Comparison of ENCODE assay signal across 15 cellular contexts in genomic region chr15:66835558-66835878, GRCh38.
A peak's percentile ranks its signal among the peaks of the same experiment; 100 is the strongest.
DNase-seq lines count a peak whose midpoint lies in the region; ATAC-seq and TF ChIP-seq lines count a peak whose summit lies in the region.
"Had no signal": no experiment of that assay in that cellular context is flagged by ENCODE, and none has a peak within 500 bp of the region (broad histone marks: within the 10 kb centered on the region; RNA-seq: fewer than 3 reads in every experiment).

No MANE protein-coding gene starts in this region.

- H2BK15ac ChIP-seq in mesenchymal stem cell (ENCODE audit: low read depth, poor library complexity, severe bottlenecking), result no peak overlapping the region

- H3K23ac ChIP-seq in mesenchymal stem cell (ENCODE audit: low read length in 2 of 2), result no peak overlapping the region

- H3K9me3 ChIP-seq in A673 (ENCODE audit: low read depth, low read length, poor library complexity, severe bottlenecking), result no peaks in the 10 kb centered on the region
- peaks cover 8% of the 10 kb centered on the region for H3K9me3 ChIP-seq in mesenchymal stem cell (ENCODE audit: control insufficient read depth, low read length)
- H3K9me3 ChIP-seq: A549, neutrophil had no signal

- peak overlapping the region in 1 of 2 experiments; percentile 14 for H3K18ac ChIP-seq in mesenchymal stem cell (ENCODE audit: low read depth in 1 of 2, low read length in 2 of 2)

- peak overlapping the region; percentile 56 to 89 for H2BK12ac ChIP-seq in mesenchymal stem cell (ENCODE audit: low read length in 2 of 2)

- H3K4me3 ChIP-seq in A673 (ENCODE audit: low read depth, low read length, poor library complexity, severe bottlenecking), result no peak overlapping the region
- peak overlapping the region in 1 of 2 experiments; percentile 2 for H3K4me3 ChIP-seq in mesenchymal stem cell (ENCODE audit: insufficient read depth in 1 of 2, low read depth in 1 of 2, low read length in 2 of 2)
- H3K4me3 ChIP-seq: A549 had no signal

- no peak for DNase-seq in A673 (ENCODE audit: low spot score)
- peak; percentile 14 for DNase-seq in NAMALWA (ENCODE audit: low spot score)
- peak; percentile 78 for DNase-seq in fibroblast of gingiva (ENCODE audit: low read depth)
- peak; percentile 60 for DNase-seq in mesenchymal stem cell
- DNase-seq: activated T-cell treated with anti-CD3 and anti-CD28 coated beads, Interleukin-2, amount 50 U/mL, for 1 hour; immature natural killer cell; NCI-H187 treated with DMSO at 0.1 percent for 48 hours; stimulated activated CD4-positive, alpha-beta T cell treated with anti-CD3 and anti-CD28 coated beads, Interleukin-2, amount 100 ng/mL, for 24 hours had no signal

- H3K4me1 ChIP-seq in A673 (ENCODE audit: insufficient read depth, low read length, poor library complexity, severe bottlenecking), result peaks cover 22% of the 10 kb centered on the region
- H3K4me1 ChIP-seq in mesenchymal stem cell (ENCODE audit: control insufficient read depth, insufficient read depth, low read depth, low read length), result peaks cover 10% of the 10 kb centered on the region

- no peak overlapping the region for H3K4ac ChIP-seq in mesenchymal stem cell (ENCODE audit: low read depth in 1 of 2, low read length in 2 of 2)

- H2AFZ ChIP-seq in mesenchymal stem cell (ENCODE audit: low read depth, low read length), result no peak overlapping the region

- TF ChIP-seq CTCF in A673 (conservative IDR thresholded peaks at IDR 0.05; ENCODE audit: low read depth, low read length), result no peak

- no peak overlapping the region for H3K14ac ChIP-seq in mesenchymal stem cell (ENCODE audit: low read length in 2 of 2)

- H4K91ac ChIP-seq in mesenchymal stem cell (ENCODE audit: low read length), result no peak overlapping the region

- intact Hi-C loops in A673 (cut with micrococcal nuclease; ENCODE audit: unreplicated experiment), result no loop called here

- 67% methylated on average over 1 of the region's 1 CpG for WGBS in mesenchymal stem cell

- BruUV-seq in A673 (replicated peaks; lab: Mats Ljungman, UMichigan), result no TSS peak

- H3K36me3 ChIP-seq in A673 (ENCODE audit: insufficient read depth, low read length, poor library complexity, severe bottlenecking), result no peaks in the 10 kb centered on the region
- H3K36me3 ChIP-seq in mesenchymal stem cell (ENCODE audit: control insufficient read depth in 1 of 2, insufficient read depth in 2 of 2, low read depth in 1 of 2, low read length in 2 of 2), result no peaks in the 10 kb centered on the region
- H3K36me3 ChIP-seq: neutrophil had no signal

- H2BK5ac ChIP-seq in mesenchymal stem cell (ENCODE audit: low read depth, low read length, poor library complexity, severe bottlenecking), result no peak overlapping the region

- no peak overlapping the region for H4K8ac ChIP-seq in mesenchymal stem cell (ENCODE audit: low read length)

- no peak overlapping the region for H2AK5ac ChIP-seq in mesenchymal stem cell (ENCODE audit: low read length, severe bottlenecking)

- H3K27ac ChIP-seq in A673 (ENCODE audit: low read depth, low read length, poor library complexity, severe bottlenecking) (peak overlapping the region; percentile 7), mesenchymal stem cell (ENCODE audit: low read length, poor library complexity, severe bottlenecking) (no peak overlapping the region)
- H3K27ac ChIP-seq: epithelial cell of prostate, neutrophil had no signal

- H3K4me2 ChIP-seq in mesenchymal stem cell (ENCODE audit: low read length, poor library complexity, severe bottlenecking), result no peak overlapping the region
- H3K4me2 ChIP-seq: A549 had no signal

- H3K27me3 ChIP-seq in A673 (replicated peaks; ENCODE audit: insufficient read depth, low read depth, low read length, poor library complexity) (no peaks in the 10 kb centered on the region), mesenchymal stem cell (ENCODE audit: control insufficient read depth in 1 of 2, insufficient read depth in 1 of 2, low read length in 2 of 2) (no peaks in the 10 kb centered on the region)
- H3K27me3 ChIP-seq: neutrophil had no signal

- H3K79me1 ChIP-seq in mesenchymal stem cell (replicated peaks; ENCODE audit: low read length, poor library complexity, severe bottlenecking), result no peaks in the 10 kb centered on the region

- H3K9ac ChIP-seq in mesenchymal stem cell (ENCODE audit: low read length), result no peak overlapping the region

- ATAC-seq in HG03442 (IDR thresholded peaks at IDR 0.05; ENCODE audit: unreplicated experiment) (no peak), GM21737 (IDR thresholded peaks at IDR 0.05; ENCODE audit: unreplicated experiment) (no peak), GM21360 (IDR thresholded peaks at IDR 0.05; ENCODE audit: unreplicated experiment) (no peak), GM19455 (IDR thresholded peaks at IDR 0.05; ENCODE audit: unreplicated experiment) (no peak)
- ATAC-seq: A549 had no signal

- CTCF ChIA-PET in A673 (lab: Charles Lee), result no interaction called here

- POLR2A ChIA-PET in A673 (lab: Charles Lee; ENCODE audit: low non-redundant PET), result no interaction called here

- H2BK120ac ChIP-seq in mesenchymal stem cell (ENCODE audit: low read depth, low read length), result no peak overlapping the region
